Comparison of ENCODE assay signal across 26 cellular contexts in genomic region chr16:977896-978295, GRCh38. TPM values are rescaled to one million over a fixed set of nuclear protein-coding genes. Genes with fewer than 3 reads are reported as not detected.
A peak's percentile ranks its signal among the peaks of the same experiment; 100 is the strongest.
DNase-seq lines count a peak whose midpoint lies in the region; ATAC-seq and TF ChIP-seq lines count a peak whose summit lies in the region.
"Had no signal": no experiment of that assay in that cellular context is flagged by ENCODE, and none has a peak within 500 bp of the region (broad histone marks: within the 10 kb centered on the region; RNA-seq: fewer than 3 reads in every experiment).

No MANE protein-coding gene starts in this region.

- no peak for TF ChIP-seq CTCF in dorsolateral prefrontal cortex (IDR thresholded peaks at IDR 0.05 in 54 of 56, conservative IDR thresholded peaks at IDR 0.05 in 2 of 56; ENCODE audit: low read depth in 1 of 56, partially characterized antibody in 56 of 56)
- no peak for TF ChIP-seq CTCF in neural progenitor cell (IDR thresholded peaks at IDR 0.05)

- no peak overlapping the region for H3K9ac ChIP-seq in neural progenitor cell
- H3K9ac ChIP-seq: KMS-11 had no signal

- no peaks in the 10 kb centered on the region for H3K27me3 ChIP-seq in CD4-positive, alpha-beta memory T cell (ENCODE audit: insufficient read depth, low read length)
- H3K27me3 ChIP-seq in dorsolateral prefrontal cortex (peaks cover 0 to 16% (median 0%) of the 10 kb centered on the region in 45 donors), neural progenitor cell (peaks cover 50% of the 10 kb centered on the region)

- no peak for ATAC-seq in activated naive CD8-positive, alpha-beta T cell treated with anti-CD3 and anti-CD28 coated beads, Interleukin-2, amount 10 ng/mL, durations not matched to agents 7 days and 5 days (ENCODE audit: low read depth)
- ATAC-seq in GM18873 (IDR thresholded peaks at IDR 0.05; ENCODE audit: low FRiP score, unreplicated experiment) = no peak
- ATAC-seq in HG03442 (IDR thresholded peaks at IDR 0.05; ENCODE audit: unreplicated experiment) = no peak
- ATAC-seq: activated T-cell treated with anti-CD3 and anti-CD28 coated beads, Interleukin-2, amount 50 U/mL, for 4 hours; mucosa of descending colon; Panc1 had no signal

- peaks cover 6 to 17% (median 11%) of the 10 kb centered on the region in 4 donors for H3K4me1 Mint-ChIP-seq in CD4-positive, alpha-beta memory T cell
- peaks cover 4% of the 10 kb centered on the region for H3K4me1 Mint-ChIP-seq in activated naive CD8-positive, alpha-beta T cell treated with anti-CD3 and anti-CD28 coated beads, Interleukin-2, amount 10 ng/mL, durations not matched to agents 7 days and 5 days
- H3K4me1 Mint-ChIP-seq in neural progenitor cell = peaks cover 25% of the 10 kb centered on the region

- H3K36me3 ChIP-seq in CD4-positive, alpha-beta memory T cell (ENCODE audit: insufficient read depth, low read length) = no peaks in the 10 kb centered on the region
- no peaks in the 10 kb centered on the region for H3K36me3 ChIP-seq in neural progenitor cell
- H3K36me3 ChIP-seq: prostate gland, thyroid gland had no signal

- H3F3A ChIP-seq in neural progenitor cell (ENCODE audit: low read depth) = peaks cover 26% of the 10 kb centered on the region

- H3K79me2 ChIP-seq in neural progenitor cell (ENCODE audit: low read depth) = no peaks in the 10 kb centered on the region

- peak overlapping the region in 2 of 8 donors; percentile 13 to 20 for H3K4me3 Mint-ChIP-seq in CD4-positive, alpha-beta memory T cell
- no peak overlapping the region for H3K4me3 Mint-ChIP-seq in activated naive CD8-positive, alpha-beta T cell treated with anti-CD3 and anti-CD28 coated beads, Interleukin-2, amount 10 ng/mL, durations not matched to agents 7 days and 5 days
- H3K4me3 Mint-ChIP-seq in neural progenitor cell = peak overlapping the region; percentile 30
- H3K4me3 Mint-ChIP-seq: activated CD4-positive, alpha-beta T cell treated with anti-CD3 and anti-CD28 coated beads, Interleukin-2, amount 10 ng/mL, durations not matched to agents 7 days and 5 days; activated T-cell treated with anti-CD3 and anti-CD28 coated beads, Interleukin-2, amount 50 U/mL, for 4 hours had no signal

- peaks cover 0 to 4% of the 10 kb centered on the region in 2 donors for H3K27me3 Mint-ChIP-seq in CD4-positive, alpha-beta memory T cell
- H3K27me3 Mint-ChIP-seq in activated naive CD8-positive, alpha-beta T cell treated with anti-CD3 and anti-CD28 coated beads, Interleukin-2, amount 10 ng/mL, durations not matched to agents 7 days and 5 days = peaks cover 23% of the 10 kb centered on the region
- peaks cover 26% of the 10 kb centered on the region for H3K27me3 Mint-ChIP-seq in neural progenitor cell (ENCODE audit: insufficient read depth, low read depth)

- no peaks in the 10 kb centered on the region for H3K36me3 Mint-ChIP-seq in CD4-positive, alpha-beta memory T cell
- no peaks in the 10 kb centered on the region for H3K36me3 Mint-ChIP-seq in activated naive CD8-positive, alpha-beta T cell treated with anti-CD3 and anti-CD28 coated beads, Interleukin-2, amount 10 ng/mL, durations not matched to agents 7 days and 5 days
- H3K36me3 Mint-ChIP-seq in neural progenitor cell = no peaks in the 10 kb centered on the region

- CTCF ChIA-PET in CD4-positive, alpha-beta memory T cell (lab: Charles Lee; ENCODE audit: partially characterized antibody) = no interaction called here

- peaks cover 23% of the 10 kb centered on the region for H4K20me1 ChIP-seq in neural progenitor cell (ENCODE audit: low read depth)

- H3K27ac Mint-ChIP-seq in CD4-positive, alpha-beta memory T cell = peak overlapping the region in 4 of 7 donors; percentile 6 to 83 (median 34)
- peak overlapping the region; percentile 17 for H3K27ac Mint-ChIP-seq in activated naive CD8-positive, alpha-beta T cell treated with anti-CD3 and anti-CD28 coated beads, Interleukin-2, amount 10 ng/mL, durations not matched to agents 7 days and 5 days
- peak overlapping the region; percentile 14 for H3K27ac Mint-ChIP-seq in neural progenitor cell
- H3K27ac Mint-ChIP-seq: activated CD4-positive, alpha-beta T cell treated with anti-CD3 and anti-CD28 coated beads, Interleukin-2, amount 10 ng/mL, durations not matched to agents 7 days and 5 days had no signal

- POLR2A ChIA-PET in CD4-positive, alpha-beta memory T cell (lab: Charles Lee; ENCODE audit: partially characterized antibody) = interaction anchor here (6.6 kb wide), 1 partner anchor 10 kb away, joined by 120 read pairs; the partner anchor contains the start of gene LMF1
- POLR2A ChIA-PET in activated naive CD8-positive, alpha-beta T cell treated with anti-CD3 and anti-CD28 coated beads, Interleukin-2, amount 10 ng/mL, durations not matched to agents 7 days and 5 days (lab: Charles Lee) = no interaction called here

- no peaks in the 10 kb centered on the region for H3K9me3 ChIP-seq in CD4-positive, alpha-beta memory T cell (ENCODE audit: control insufficient read depth in 1 of 2, low read length in 2 of 2)
- H3K9me3 ChIP-seq in neural progenitor cell (ENCODE audit: low read depth) = no peaks in the 10 kb centered on the region
- H3K9me3 ChIP-seq: mucosa of descending colon, prostate gland, thyroid gland had no signal

- DNase-seq in CD4-positive, alpha-beta memory T cell = no peak
- DNase-seq in activated naive CD8-positive, alpha-beta T cell treated with anti-CD3 and anti-CD28 coated beads, Interleukin-2, amount 10 ng/mL, durations not matched to agents 7 days and 5 days = no peak
- DNase-seq in dorsolateral prefrontal cortex (no peak), neural progenitor cell (ENCODE audit: low spot score) (no peak), NCI-H187 (lab: John Stamatoyannopoulos, UW) (no peak)
- DNase-seq in stimulated activated CD4-positive, alpha-beta T cell treated with anti-CD3 and anti-CD28 coated beads, Interleukin-4, amount 100 ng/mL, for 24 hours = no peak
- DNase-seq: activated CD4-positive, alpha-beta T cell treated with anti-CD3 and anti-CD28 coated beads, Interleukin-2, amount 10 ng/mL, durations not matched to agents 7 days and 5 days; activated T-cell treated with anti-CD3 and anti-CD28 coated beads, Interleukin-2, amount 50 U/mL, for 4 hours; CD8-positive, alpha-beta memory T cell; DMS153; islet precursor cell; mucosa of descending colon; NCI-H1417; NCI-H2081 treated with DMSO at 0.1 percent for 48 hours; NCI-H226; SHP77 treated with DMSO at 0.1 percent for 48 hours; stimulated activated CD4-positive, alpha-beta T cell treated with anti-CD3 and anti-CD28 coated beads, Interleukin-15, amount 100 ng/mL, for 24 hours; stimulated activated naive CD4-positive, alpha-beta T cell treated with Interleukin-2 at 50 U/mL for 16 hours; T-helper 9 cell; thyroid gland had no signal

- H2AFZ ChIP-seq in neural progenitor cell (replicated peaks) = no peak overlapping the region

- H3K4me2 ChIP-seq in neural progenitor cell = no peak overlapping the region
- H3K4me2 ChIP-seq: KMS-11 had no signal

- H3K4me3 ChIP-seq in CD4-positive, alpha-beta memory T cell (ENCODE audit: low read length in 2 of 2) = no peak overlapping the region
- H3K4me3 ChIP-seq in dorsolateral prefrontal cortex = peak overlapping the region in 5 of 59 donors; percentile 21 to 81 (median 69)
- H3K4me3 ChIP-seq in neural progenitor cell = no peak overlapping the region
- H3K4me3 ChIP-seq: mucosa of descending colon, prostate gland, thyroid gland had no signal

- intact Hi-C loops in CD4-positive, alpha-beta memory T cell (cut with micrococcal nuclease) = no loop called here
- intact Hi-C loops in dorsolateral prefrontal cortex (cut with DNase I) = loop anchor here in 1 of 2 donors (2.0 kb wide), 1 partner anchor 65 kb away; no protein-coding TSS in a partner anchor

- peaks cover 10% of the 10 kb centered on the region for H3K4me1 ChIP-seq in CD4-positive, alpha-beta memory T cell (ENCODE audit: insufficient read depth, low read length)
- H3K4me1 ChIP-seq in neural progenitor cell = peaks cover 18% of the 10 kb centered on the region

- no peak overlapping the region for H3K27ac ChIP-seq in CD4-positive, alpha-beta memory T cell (ENCODE audit: low read depth, low read length)
- peak overlapping the region in 52 of 59 donors; percentile 53 to 100 (median 98) for H3K27ac ChIP-seq in dorsolateral prefrontal cortex
- H3K27ac ChIP-seq in neural progenitor cell = no peak overlapping the region
- H3K27ac ChIP-seq: KMS-11, thyroid gland, VCaP had no signal

- peaks cover 0 to 4% (median 0%) of the 10 kb centered on the region in 8 donors for H3K9me3 Mint-ChIP-seq in CD4-positive, alpha-beta memory T cell
- H3K9me3 Mint-ChIP-seq in activated naive CD8-positive, alpha-beta T cell treated with anti-CD3 and anti-CD28 coated beads, Interleukin-2, amount 10 ng/mL, durations not matched to agents 7 days and 5 days = no peaks in the 10 kb centered on the region
- no peaks in the 10 kb centered on the region for H3K9me3 Mint-ChIP-seq in neural progenitor cell
- H3K9me3 Mint-ChIP-seq: activated CD4-positive, alpha-beta T cell treated with anti-CD3 and anti-CD28 coated beads, Interleukin-2, amount 10 ng/mL, durations not matched to agents 7 days and 5 days; activated T-cell treated with anti-CD3 and anti-CD28 coated beads, Interleukin-2, amount 50 U/mL, for 4 hours had no signal

RNA-seq across cellular contexts. Expression of gene SOX8, which starts 3.7 kb away (rescaled TPM):
- total RNA-seq in CD4-positive, alpha-beta memory T cell = 1 to 10 TPM; 3.1 to 3.4 TPM
- 1 to 10 TPM in 1 of 2 donors, under 1 TPM in 1; 0.47 to 1.6 TPM for polyA plus RNA-seq in CD4-positive, alpha-beta memory T cell
- total RNA-seq in activated naive CD8-positive, alpha-beta T cell treated with anti-CD3 and anti-CD28 coated beads, Interleukin-2, amount 10 ng/mL, durations not matched to agents 7 days and 5 days = under 1 TPM; 0.50 to 0.60 TPM
- total RNA-seq in dorsolateral prefrontal cortex = 100 to 1,000 TPM in 11 of 120 experiments, 10 to 100 TPM in 109; 17.7 to 191 (median 59.0) TPM
- 0.75 and 3.0 TPM in 2 replicates for total RNA-seq in neural progenitor cell (ENCODE audit: low replicate concordance)

RNA-seq across cellular contexts. Expression of gene LMF1, which starts 7.1 kb away (rescaled TPM):
- total RNA-seq in CD4-positive, alpha-beta memory T cell = 10 to 100 TPM; 50.0 to 59.7 TPM
- polyA plus RNA-seq in CD4-positive, alpha-beta memory T cell = 10 to 100 TPM in 1 of 2 donors, 1 to 10 TPM in 1; 8.5 to 15.2 TPM
- total RNA-seq in activated naive CD8-positive, alpha-beta T cell treated with anti-CD3 and anti-CD28 coated beads, Interleukin-2, amount 10 ng/mL, durations not matched to agents 7 days and 5 days = 10 to 100 TPM; 26.6 to 31.3 TPM
- total RNA-seq in dorsolateral prefrontal cortex = 10 to 100 TPM; 26.2 to 68.7 (median 45.4) TPM
- 3.4 and 26.8 TPM in 2 replicates for total RNA-seq in neural progenitor cell (ENCODE audit: low replicate concordance)

Comparison
In these comparisons a context has a peak if more than half of its experiments do, and no peak if none do; other contexts are left out.
1. H3K27ac ChIP-seq: peak in dorsolateral prefrontal cortex (52 of 59); none in CD4-positive, alpha-beta memory T cell (single experiment) and neural progenitor cell (single experiment).
2. Peak in every context shown above with its lines, with median percentiles within 50 percentile points of each other: H3K27ac Mint-ChIP-seq.